In the genomic region with DNA sequence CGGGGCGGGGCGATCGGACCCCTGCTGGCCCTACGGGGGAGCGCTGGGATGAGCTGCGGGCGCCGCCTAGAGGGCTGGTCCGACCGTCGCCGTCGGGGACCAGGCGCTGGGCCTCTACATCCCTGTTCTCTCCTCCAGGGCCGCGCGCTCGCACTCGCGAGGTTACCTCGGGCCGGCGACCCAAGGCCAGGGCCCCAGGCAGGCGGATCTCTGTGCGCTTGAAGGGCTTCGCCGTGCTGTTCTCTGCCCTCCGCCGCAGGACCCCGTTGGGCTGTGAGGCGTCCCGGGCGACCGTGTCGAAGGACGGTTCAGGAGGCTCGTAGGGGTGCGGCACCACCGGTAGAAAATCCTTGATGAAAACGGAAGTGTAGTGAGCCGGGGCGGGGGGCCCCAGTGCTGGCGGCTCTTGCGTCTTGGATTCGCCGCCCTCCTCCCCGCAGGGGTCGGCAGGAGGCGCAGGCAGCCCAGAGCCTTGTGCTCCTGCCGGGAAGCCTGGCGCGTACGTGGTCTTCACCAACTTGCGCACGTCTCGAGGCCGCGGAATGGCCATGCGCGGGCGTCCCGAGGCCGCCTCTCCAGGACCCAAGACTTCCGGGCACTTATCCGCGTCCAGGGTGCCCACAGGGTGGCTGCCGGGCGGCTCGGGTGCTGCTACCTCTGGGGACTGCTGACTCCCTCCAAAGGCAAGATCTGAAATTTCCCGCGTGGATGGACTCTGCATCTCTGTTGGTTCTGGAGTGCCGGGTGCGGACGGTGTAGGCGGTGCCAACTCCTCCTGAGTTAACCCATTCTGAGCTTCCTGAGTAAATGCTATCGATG, we compare ENCODE assay signal across 8 cellular contexts. TPM values are rescaled to one million over a fixed set of nuclear protein-coding genes. Genes with fewer than 3 reads are reported as not detected.
DNase-seq lines count a peak whose midpoint lies in the region; ATAC-seq and TF ChIP-seq lines count a peak whose summit lies in the region.

No MANE protein-coding gene starts in this region.

- no peaks in the 10 kb centered on the region for H3K27me3 ChIP-seq in parathyroid adenoma (ENCODE audit: control insufficient read depth, insufficient read depth, low read length)

- H2AFZ ChIP-seq in parathyroid adenoma: no peak overlapping the region

- H3K36me3 ChIP-seq in parathyroid adenoma (ENCODE audit: control insufficient read depth, insufficient read depth, low read length) (no peaks in the 10 kb centered on the region), urinary bladder (ENCODE audit: insufficient read depth) (no peaks in the 10 kb centered on the region)

- H3K4me1 ChIP-seq in parathyroid adenoma (no peaks in the 10 kb centered on the region), urinary bladder (ENCODE audit: insufficient read depth) (peaks cover 3% of the 10 kb centered on the region)

- H3K4me2 ChIP-seq in parathyroid adenoma (ENCODE audit: low read length): peak overlapping the region; percentile 26

- no peaks in the 10 kb centered on the region for H3K79me2 ChIP-seq in parathyroid adenoma

- DNase-seq in 8988T: peak; percentile 97
- peak; percentile 79 for DNase-seq in NOMO-1 treated with dmso at 0.1 percent for 144 hours (lab: John Stamatoyannopoulos, UW; ENCODE audit: unreplicated experiment)
- peak; percentile 80 for DNase-seq in activated T-cell treated with anti-CD3 and anti-CD28 coated beads, Interleukin-2, amount 50 U/mL, for 1 hour
- DNase-seq in fibroblast of mammary gland (ENCODE audit: low read depth): peak; percentile 52

- ATAC-seq in GM18508 (IDR thresholded peaks at IDR 0.05; ENCODE audit: insufficient read depth, unreplicated experiment): peak; percentile 39
- peak; percentile 43 for ATAC-seq in HG02970 (IDR thresholded peaks at IDR 0.05; ENCODE audit: low FRiP score, unreplicated experiment)

- peak; percentile 40 for TF ChIP-seq CTCF in fibroblast of mammary gland (conservative IDR thresholded peaks at IDR 0.05; ENCODE audit: control insufficient read depth, insufficient read depth, low read depth, low read length)
- TF ChIP-seq CTCF in parathyroid adenoma (IDR thresholded peaks at IDR 0.05): no peak

- H3K4me3 ChIP-seq in fibroblast of mammary gland (ENCODE audit: control insufficient read depth, low read depth, low read length) (peak overlapping the region; percentile 26), parathyroid adenoma (ENCODE audit: low read depth, low read length) (no peak overlapping the region), urinary bladder (ENCODE audit: low read depth, low read length) (peak overlapping the region; percentile 59)

- H3K27ac ChIP-seq in parathyroid adenoma: no peak overlapping the region
- H3K27ac ChIP-seq in urinary bladder (ENCODE audit: low read depth): no peak overlapping the region

- WGBS in urinary bladder: 8% methylated on average over 77 of the region's 77 CpGs

- no peaks in the 10 kb centered on the region for H3K9me3 ChIP-seq in parathyroid adenoma (ENCODE audit: control insufficient read depth, low read length)

- no peak overlapping the region for H3K9ac ChIP-seq in parathyroid adenoma

RNA-seq across cellular contexts. Expression of a gene that starts 2.0 kb away (rescaled TPM):
- 1.4 TPM for total RNA-seq in urinary bladder
- 3.1 TPM for polyA plus RNA-seq in urinary bladder

RNA-seq across cellular contexts. Expression of a gene that starts 3.2 kb away (rescaled TPM):
- total RNA-seq in urinary bladder: 0.63 TPM
- 0.56 TPM for polyA plus RNA-seq in urinary bladder

RNA-seq across cellular contexts. Expression of a gene that starts 9.8 kb away (rescaled TPM):
- not detected for total RNA-seq in urinary bladder
- not detected for polyA plus RNA-seq in urinary bladder

RNA-seq across cellular contexts. Expression of a gene that starts 11.0 kb away (rescaled TPM):
- total RNA-seq in urinary bladder: 3.0 TPM
- polyA plus RNA-seq in urinary bladder: 5.4 TPM

RNA-seq across cellular contexts. Expression of a gene that starts 46.4 kb away (rescaled TPM):
- total RNA-seq in urinary bladder: 16.2 TPM
- polyA plus RNA-seq in urinary bladder: 8.6 TPM
